8 cellular contexts compared by ENCODE assay signal in genomic region chr19:56838930-56839664, GRCh38. TPM values are rescaled to one million over a fixed set of nuclear protein-coding genes. Genes with fewer than 3 reads are reported as not detected.
DNase-seq lines count a peak whose midpoint lies in the region; ATAC-seq and TF ChIP-seq lines count a peak whose summit lies in the region.

No MANE protein-coding gene starts in this region.

- in situ Hi-C loops in SK-MEL-5 (cut with HindIII; ENCODE audit: low pct_unique_long_range_greater_than_20kb, low sequenced_read_pairs), result no loop called here

- H3K27me3 Mint-ChIP-seq in CD14-positive monocyte (ENCODE audit: low read depth in 3 of 3), result peaks cover 13 to 30% (median 23%) of the 10 kb centered on the region in 3 donors

- peak overlapping the region; percentile 69 to 81 for H3K4me3 Mint-ChIP-seq in CD14-positive monocyte

- H3K27ac Mint-ChIP-seq in CD14-positive monocyte, result peak overlapping the region; percentile 44 to 89 (median 69)

- H3K27me3 ChIP-seq in MG63, result no peaks in the 10 kb centered on the region

- peaks cover 37 to 68% (median 57%) of the 10 kb centered on the region in 7 donors for H3K9me3 Mint-ChIP-seq in CD14-positive monocyte

- peak overlapping the region; percentile 51 for H3K4me3 ChIP-seq in fibroblast of villous mesenchyme (ENCODE audit: low read depth, low read length)
- no peak overlapping the region for H3K4me3 ChIP-seq in MG63

- no peaks in the 10 kb centered on the region for H3K36me3 ChIP-seq in MG63

- intact Hi-C loops in CD14-positive monocyte (cut with micrococcal nuclease), result no loop called here

- H3K4me1 Mint-ChIP-seq in CD14-positive monocyte, result peaks cover 14% of the 10 kb centered on the region

- DNase-seq in CD14-positive monocyte (ENCODE audit: low spot score) (peak; percentile 90), SK-MEL-5 (ENCODE audit: low read depth, low spot score) (peak; percentile 32), fibroblast of villous mesenchyme (ENCODE audit: low read depth) (peak; percentile 87), occipital lobe (lab: John Stamatoyannopoulos, UW) (peak; percentile 99), MG63 (no peak)
- DNase-seq in activated naive CD4-positive, alpha-beta T cell (lab: John Stamatoyannopoulos, UW), result no peak

- peaks cover 2 to 3% of the 10 kb centered on the region in 2 donors for H3K36me3 Mint-ChIP-seq in CD14-positive monocyte

- ATAC-seq in HG03342 (IDR thresholded peaks at IDR 0.05; ENCODE audit: unreplicated experiment) (no peak), HG02981 (IDR thresholded peaks at IDR 0.05; ENCODE audit: unreplicated experiment) (no peak)

- TF ChIP-seq CTCF in CD14-positive monocyte (IDR thresholded peaks at IDR 0.05), result no peak
- no peak for TF ChIP-seq CTCF in fibroblast of villous mesenchyme (IDR thresholded peaks at IDR 0.05; ENCODE audit: insufficient read depth, low read depth, low read length)

- H3K9me3 ChIP-seq in MG63, result peaks cover 6% of the 10 kb centered on the region; the same call in 1 of the 2 replicates

RNA-seq across cellular contexts. Expression of gene PEG3, which starts 1.4 kb away (rescaled TPM):
- under 1 TPM in 1 of 2 donors, not detected in 1; 0.05 TPM for polyA plus RNA-seq in CD14-positive monocyte
- total RNA-seq in SK-MEL-5 (2014; rRNA removed; shearing (Covaris generic)), result under 0.01 and 0.03 TPM in 2 replicates
- 0.09 TPM in 1 of 2 replicates, not detected in the other for polyA plus RNA-seq in SK-MEL-5 (2015; cell fraction: cytosol; rRNA removed)
- polyA plus RNA-seq in SK-MEL-5 (2015; cell fraction: nucleus; rRNA removed), result not detected in 2 replicates
- total RNA-seq in fibroblast of villous mesenchyme (0.32 and 0.43 TPM in 2 replicates), occipital lobe (62.5 TPM)
- total RNA-seq in MG63 (2014; rRNA removed; shearing (Covaris generic); ENCODE audit: low replicate concordance), result not detected in 2 replicates

RNA-seq across cellular contexts. Expression of gene ZIM2, which starts 1.4 kb away (rescaled TPM):
- polyA plus RNA-seq in CD14-positive monocyte, result not detected
- total RNA-seq in SK-MEL-5 (2014; rRNA removed; shearing (Covaris generic)), result not detected in 2 replicates
- not detected in 2 replicates for polyA plus RNA-seq in SK-MEL-5 (2015; cell fraction: cytosol; rRNA removed)
- not detected in 2 replicates for polyA plus RNA-seq in SK-MEL-5 (2015; cell fraction: nucleus; rRNA removed)
- total RNA-seq in fibroblast of villous mesenchyme (not detected in 2 replicates), occipital lobe (1.7 TPM)
- total RNA-seq in MG63 (2014; rRNA removed; shearing (Covaris generic); ENCODE audit: low replicate concordance), result not detected in 2 replicates

Comparison
In these comparisons a context has a peak if more than half of its experiments do, and no peak if none do; other contexts are left out.
1. DNase-seq: peak in CD14-positive monocyte (single experiment), SK-MEL-5 (single experiment), fibroblast of villous mesenchyme (single experiment) and occipital lobe (single experiment); none in MG63 (single experiment) and activated naive CD4-positive, alpha-beta T cell (0 of 4).
2. RNA of gene PEG3, which starts 1.4 kb away (total RNA-seq): 62.5 TPM in occipital lobe (single experiment); 0.32 to 0.43 TPM in fibroblast of villous mesenchyme, under 0.01 to 0.03 TPM in SK-MEL-5 and not detected in MG63; every median in the first group is over 10 times any median in the second.